22 cellular contexts compared by ENCODE assay signal in genomic region chr7:29562307-29562706, GRCh38. TPM values are rescaled to one million over a fixed set of nuclear protein-coding genes. Genes with fewer than 3 reads are reported as not detected.
A peak's percentile ranks its signal among the peaks of the same experiment; 100 is the strongest.
DNase-seq lines count a peak whose midpoint lies in the region; ATAC-seq and TF ChIP-seq lines count a peak whose summit lies in the region.
"Had no signal": no experiment of that assay in that cellular context is flagged by ENCODE, and none has a peak within 500 bp of the region (broad histone marks: within the 10 kb centered on the region; RNA-seq: fewer than 3 reads in every experiment).

No MANE protein-coding gene starts in this region.

- H3K9me3 Mint-ChIP-seq in activated T-helper 17 cell treated with anti-CD3 and anti-CD28 coated beads, Interleukin-2, amount 50 U/mL, for 72 hours = peaks cover 5% of the 10 kb centered on the region

- peaks cover 8% of the 10 kb centered on the region for H3K4me1 Mint-ChIP-seq in activated T-helper 17 cell treated with anti-CD3 and anti-CD28 coated beads, Interleukin-2, amount 50 U/mL, for 72 hours

- no peak overlapping the region for H3K27ac ChIP-seq in GM23248
- H3K27ac ChIP-seq in PC-9 = peak overlapping the region; percentile 92
- H3K27ac ChIP-seq in osteoblast (ENCODE audit: low read depth, low read length) = no peak overlapping the region
- H3K27ac ChIP-seq in coronary artery = no peak overlapping the region
- H3K27ac ChIP-seq: vagina had no signal

- 88 to 90% methylated on average over 6 of the region's 6 CpGs for WGBS in GM23248 (ENCODE audit: low coverage in 1 of 2, low lambda C conversion rate in 2 of 2, missing lambda C conversion rate in 2 of 2), 2 experiments

- intact Hi-C loops in PC-9 (cut with micrococcal nuclease; ENCODE audit: unreplicated experiment) = loop anchor here (2.0 to 10.0 kb wide), 4 partner anchors 122 to 636 kb away; no protein-coding TSS in a partner anchor

- H3K79me2 ChIP-seq in GM23248 (ENCODE audit: insufficient read depth) (no peaks in the 10 kb centered on the region), PC-9 (ENCODE audit: low read depth) (peaks cover 65% of the 10 kb centered on the region), osteoblast (ENCODE audit: insufficient read depth, low read length) (no peaks in the 10 kb centered on the region)

- H3K36me3 ChIP-seq in GM23248 (ENCODE audit: low read depth) (no peaks in the 10 kb centered on the region), PC-9 (ENCODE audit: low read depth) (peaks cover 25% of the 10 kb centered on the region), osteoblast (ENCODE audit: insufficient read depth, low read length) (no peaks in the 10 kb centered on the region)
- H3K36me3 ChIP-seq: vagina had no signal

- H3F3A ChIP-seq in GM23248 (ENCODE audit: insufficient read depth) (peaks cover 22% of the 10 kb centered on the region; the same call in 1 of the 2 replicates), PC-9 (ENCODE audit: insufficient read depth, low read depth) (peaks cover 30% of the 10 kb centered on the region)

- no peak for ATAC-seq in activated T-helper 17 cell treated with anti-CD3 and anti-CD28 coated beads, Interleukin-2, amount 50 U/mL, for 72 hours (replicated peaks)
- ATAC-seq: esophagus mucosa, GM12878 had no signal

- H3K4me1 ChIP-seq in GM23248 (ENCODE audit: insufficient read depth) = peaks cover 22% of the 10 kb centered on the region
- peaks cover 28% of the 10 kb centered on the region for H3K4me1 ChIP-seq in PC-9 (replicated peaks; ENCODE audit: insufficient read depth)
- H3K4me1 ChIP-seq in osteoblast (ENCODE audit: insufficient read depth, low read length) = peaks cover 20% of the 10 kb centered on the region

- TF ChIP-seq CTCF in PC-9 (conservative IDR thresholded peaks at IDR 0.05) = no peak
- no peak for TF ChIP-seq CTCF in fibroblast of the aortic adventitia (IDR thresholded peaks at IDR 0.05; ENCODE audit: insufficient read depth, low read length)
- TF ChIP-seq CTCF in osteoblast (IDR thresholded peaks at IDR 0.05; ENCODE audit: extremely low read depth, low read depth, low read length) = no peak
- TF ChIP-seq CTCF in coronary artery (IDR thresholded peaks at IDR 0.05) = no peak

- H3K36me3 Mint-ChIP-seq in activated T-helper 17 cell treated with anti-CD3 and anti-CD28 coated beads, Interleukin-2, amount 50 U/mL, for 72 hours (ENCODE audit: low read depth) = no peaks in the 10 kb centered on the region

- CTCF ChIA-PET in PC-9 (lab: Charles Lee) = interaction anchor here (0.7 to 1.0 kb wide), 3 partner anchors 8 to 359 kb away, joined by 3 read pairs; no protein-coding TSS in a partner anchor

- H3K27ac Mint-ChIP-seq in activated T-helper 17 cell treated with anti-CD3 and anti-CD28 coated beads, Interleukin-2, amount 50 U/mL, for 72 hours = no peak overlapping the region
- H3K27ac Mint-ChIP-seq: dendritic cell treated with granulocyte-macrophage colony-stimulating factor and Interleukin-4, amounts not matched to agents 40 ng/mL and 50 ng/mL, for 4 days had no signal

- no peaks in the 10 kb centered on the region for H4K20me1 ChIP-seq in GM23248 (ENCODE audit: insufficient read depth)
- H4K20me1 ChIP-seq in PC-9 (ENCODE audit: insufficient read depth) = no peaks in the 10 kb centered on the region
- no peaks in the 10 kb centered on the region for H4K20me1 ChIP-seq in osteoblast (ENCODE audit: insufficient read depth, low read length)

- H2AFZ ChIP-seq in GM23248 = no peak overlapping the region
- H2AFZ ChIP-seq in PC-9 = peak overlapping the region; percentile 84
- H2AFZ ChIP-seq in osteoblast (ENCODE audit: low read length) = no peak overlapping the region

- POLR2A ChIA-PET in PC-9 (lab: Charles Lee; ENCODE audit: unreplicated experiment) = interaction anchor here (0.6 to 1.1 kb wide), 12 partner anchors 13 to 1885 kb away, joined by 4 to 29 read pairs (median 16); no protein-coding TSS in a partner anchor

- peaks cover 66% of the 10 kb centered on the region for H3K27me3 Mint-ChIP-seq in activated T-helper 17 cell treated with anti-CD3 and anti-CD28 coated beads, Interleukin-2, amount 50 U/mL, for 72 hours

- H3K4me3 ChIP-seq in GM23248 (peak overlapping the region; percentile 88), PC-9 (peak overlapping the region; percentile 72), fibroblast of the aortic adventitia (ENCODE audit: low read depth, low read length) (peak overlapping the region; percentile 2), osteoblast (ENCODE audit: insufficient read depth, low read length) (no peak overlapping the region), coronary artery (no peak overlapping the region)
- H3K4me3 ChIP-seq: GM12878, vagina had no signal

- DNase-seq in GM23248 = no peak
- peak in 1 of 2 experiments; percentile 37 for DNase-seq in PC-9
- DNase-seq in fibroblast of the aortic adventitia (ENCODE audit: low read depth) = no peak
- peak; percentile 43 for DNase-seq in osteoblast (ENCODE audit: insufficient read length, low spot score, missing footprints)
- no peak for DNase-seq in coronary artery (ENCODE audit: low spot score)
- DNase-seq in iPS-NIHi7 (ENCODE audit: extremely low spot score) = no peak
- no peak for DNase-seq in midbrain (lab: John Stamatoyannopoulos, UW)
- DNase-seq: activated naive CD4-positive, alpha-beta T cell treated with anti-CD3 and anti-CD28 coated beads, Interleukin-2, amount 50 U/mL, for 16 hours; GDM1; KBM-7; kidney glomerular epithelial cell; NCI-H1092 treated with DMSO at 0.1 percent for 48 hours; NCI-H2107; NCI-H526 treated with DMSO at 0.1 percent for 48 hours; stimulated activated CD4-positive, alpha-beta T cell treated with anti-CD3 and anti-CD28 coated beads, Interleukin-2, amount 100 ng/mL, for 24 hours had no signal

- H3K4me2 ChIP-seq in GM23248 (ENCODE audit: unreplicated experiment) (peak overlapping the region; percentile 93), PC-9 (peak overlapping the region; percentile 91), osteoblast (ENCODE audit: insufficient read depth, low read length) (peak overlapping the region; percentile 99)

- no peaks in the 10 kb centered on the region for H3K9me3 ChIP-seq in GM23248 (ENCODE audit: low read depth)
- H3K9me3 ChIP-seq in PC-9 (ENCODE audit: insufficient read depth, low read depth) = peaks cover 6% of the 10 kb centered on the region; the same call in 1 of the 2 replicates
- H3K9me3 ChIP-seq in osteoblast (ENCODE audit: low read depth, low read length) = no peaks in the 10 kb centered on the region
- H3K9me3 ChIP-seq: body of pancreas, vagina had no signal

- H3K4me3 Mint-ChIP-seq in activated T-helper 17 cell treated with anti-CD3 and anti-CD28 coated beads, Interleukin-2, amount 50 U/mL, for 72 hours = no peak overlapping the region
- H3K4me3 Mint-ChIP-seq: dendritic cell treated with granulocyte-macrophage colony-stimulating factor and Interleukin-4, amounts not matched to agents 40 ng/mL and 50 ng/mL, for 4 days had no signal

- in situ Hi-C loops in GM23248 (cut with MboI) = no loop called here

- H3K27me3 ChIP-seq in GM23248 (replicated peaks; ENCODE audit: insufficient read depth) = no peaks in the 10 kb centered on the region
- H3K27me3 ChIP-seq in PC-9 (ENCODE audit: insufficient read depth, low read depth) = no peaks in the 10 kb centered on the region
- H3K27me3 ChIP-seq in osteoblast (ENCODE audit: insufficient read depth, low read length) = peaks cover 38% of the 10 kb centered on the region
- H3K27me3 ChIP-seq: body of pancreas, vagina had no signal

- no peaks in the 10 kb centered on the region for H3K9me2 ChIP-seq in GM23248 (ENCODE audit: insufficient read depth)
- H3K9me2 ChIP-seq in PC-9 (ENCODE audit: insufficient read depth) = no peaks in the 10 kb centered on the region

- BruUV-seq in PC-9 (replicated peaks; lab: Mats Ljungman, UMichigan) = no TSS peak

- no peak overlapping the region for H3K9ac ChIP-seq in GM23248

RNA-seq across cellular contexts. Expression of gene PRR15, which starts 1.3 kb away (rescaled TPM):
- total RNA-seq in GM23248 (2014; rRNA removed; shearing (Covaris generic)) = 6.1 and 11.5 TPM in 2 replicates
- 9.2 and 11.5 TPM in 2 replicates for polyA plus RNA-seq in GM23248 (2016; fragmentation: Nextera tagmentation; extraction: Ambion mirVana)
- total RNA-seq in PC-9 (2021) (64.9 and 71.6 TPM in 2 replicates), fibroblast of the aortic adventitia (ENCODE audit: low replicate concordance) (2.4 TPM in 2 replicates), osteoblast (1.1 and 1.2 TPM in 2 replicates)
- total RNA-seq in activated T-helper 17 cell treated with anti-CD3 and anti-CD28 coated beads, Interleukin-2, amount 50 U/mL, for 72 hours = not detected
- total RNA-seq: GM12878, RPMI7951, vagina had no signal
- polyA plus RNA-seq: GM12878 had no signal

Comparison
In these comparisons a context has a peak if more than half of its experiments do, and no peak if none do; other contexts are left out.
1. H3K4me3 ChIP-seq: peak in GM23248 (single experiment), PC-9 (single experiment) and fibroblast of the aortic adventitia (single experiment); none in osteoblast (single experiment) and coronary artery (single experiment).
2. Peak in every context shown above with its lines, with median percentiles within 50 percentile points of each other: H3K4me2 ChIP-seq.